8 cellular contexts compared by ENCODE assay signal in the genomic region with DNA sequence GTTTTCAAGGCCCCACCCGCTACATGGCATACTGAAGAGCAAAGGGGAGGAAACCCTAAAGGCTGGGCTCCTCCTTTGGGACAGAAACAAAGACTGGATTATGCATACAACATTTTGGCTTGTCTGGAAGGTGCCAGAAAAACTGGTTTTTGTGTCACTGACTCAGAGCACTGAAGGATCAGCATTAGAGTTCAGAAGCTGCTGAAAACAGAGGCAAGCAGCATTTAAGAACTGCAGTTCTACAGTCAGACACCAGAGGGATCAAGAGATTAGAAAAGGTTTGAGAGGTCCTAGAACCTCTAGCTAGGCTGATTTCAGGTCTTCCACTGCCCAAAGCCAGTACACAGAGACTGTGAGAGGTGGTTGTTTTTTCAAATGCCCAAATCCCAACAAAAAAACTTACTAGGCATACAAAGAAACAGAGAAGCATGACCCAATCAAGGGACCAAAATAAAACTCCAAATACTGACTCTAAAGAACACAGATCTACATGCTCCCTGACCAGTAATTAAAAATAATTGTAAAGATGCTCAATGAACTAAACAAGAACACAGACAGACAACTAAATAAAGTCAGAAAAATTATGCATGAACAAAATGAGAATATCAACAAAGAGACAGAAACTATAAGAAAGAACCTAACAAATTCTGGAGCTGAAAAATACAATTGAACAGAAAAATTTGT.
DNase-seq lines count a peak whose midpoint lies in the region; ATAC-seq and TF ChIP-seq lines count a peak whose summit lies in the region.

No MANE protein-coding gene starts in this region.

- no peak for ATAC-seq in GM19023 (IDR thresholded peaks at IDR 0.05; ENCODE audit: unreplicated experiment)
- ATAC-seq in HG03135 (IDR thresholded peaks at IDR 0.05; ENCODE audit: unreplicated experiment), result no peak
- no peak for ATAC-seq in HG03159 (IDR thresholded peaks at IDR 0.05; ENCODE audit: unreplicated experiment)

- no peak overlapping the region for H3K9ac ChIP-seq in OCI-LY1 (ENCODE audit: low read length)
- H3K9ac ChIP-seq in endodermal cell (ENCODE audit: extremely low read depth, low read length, poor library complexity, severe bottlenecking), result no peak overlapping the region

- peak; percentile 48 for DNase-seq in Daoy (ENCODE audit: low read depth)
- peak in 1 of 2 experiments; percentile 25 for DNase-seq in HL-60 (ENCODE audit: low read depth in 1 of 2, low spot score in 1 of 2)
- peak; percentile 71 for DNase-seq in endodermal cell
- DNase-seq in nephron progenitor cell, result no peak

- H3K27ac ChIP-seq in HL-60 (replicated peaks) (no peak overlapping the region), OCI-LY1 (ENCODE audit: low read depth, low read length, poor library complexity, severe bottlenecking) (no peak overlapping the region), endodermal cell (ENCODE audit: low read depth, low read length) (no peak overlapping the region)

- H3K36me3 Mint-ChIP-seq in endodermal cell (ENCODE audit: low read depth) (peaks cover 79% of the 10 kb centered on the region), nephron progenitor cell (ENCODE audit: low read depth) (peaks cover 89% of the 10 kb centered on the region)

- H3K9me3 ChIP-seq in OCI-LY1 (ENCODE audit: low read length), result no peaks in the 10 kb centered on the region
- peaks cover 18% of the 10 kb centered on the region for H3K9me3 ChIP-seq in endodermal cell (ENCODE audit: control insufficient read depth, low read length)

- H3K4me3 Mint-ChIP-seq in endodermal cell (no peak overlapping the region), nephron progenitor cell (no peak overlapping the region)

- H3K27ac Mint-ChIP-seq in endodermal cell, result no peak overlapping the region
- no peak overlapping the region for H3K27ac Mint-ChIP-seq in nephron progenitor cell

- no peaks in the 10 kb centered on the region for H3K4me1 ChIP-seq in OCI-LY1 (ENCODE audit: insufficient read depth, low read length, severe bottlenecking)
- H3K4me1 ChIP-seq in endodermal cell (ENCODE audit: control insufficient read depth, insufficient read depth, low read length), result no peaks in the 10 kb centered on the region

- H3K9me3 Mint-ChIP-seq in endodermal cell, result no peaks in the 10 kb centered on the region
- H3K9me3 Mint-ChIP-seq in nephron progenitor cell, result peaks cover 38% of the 10 kb centered on the region

- H3K36me3 ChIP-seq in OCI-LY1 (ENCODE audit: insufficient read depth, low read length) (no peaks in the 10 kb centered on the region), endodermal cell (ENCODE audit: control insufficient read depth, insufficient read depth, low read length) (peaks cover 80% of the 10 kb centered on the region)

- TF ChIP-seq CTCF in HL-60 (IDR thresholded peaks at IDR 0.05; ENCODE audit: insufficient read depth, low read length) (peak; percentile 46), OCI-LY1 (IDR thresholded peaks at IDR 0.05; ENCODE audit: low read length) (peak; percentile 72), endodermal cell (conservative IDR thresholded peaks at IDR 0.05) (peak; percentile 83), nephron progenitor cell (IDR thresholded peaks at IDR 0.05) (peak; percentile 53)

- H4K20me1 ChIP-seq in OCI-LY1 (ENCODE audit: insufficient read depth, low read length), result no peaks in the 10 kb centered on the region

- H3K4me1 Mint-ChIP-seq in endodermal cell, result peaks cover 3% of the 10 kb centered on the region
- H3K4me1 Mint-ChIP-seq in nephron progenitor cell, result no peaks in the 10 kb centered on the region

- H3F3A ChIP-seq in OCI-LY1 (ENCODE audit: insufficient read depth, low read length), result no peaks in the 10 kb centered on the region

- no peaks in the 10 kb centered on the region for H3K79me2 ChIP-seq in OCI-LY1 (ENCODE audit: insufficient read depth, low read length)

- H3K4me3 ChIP-seq in HL-60 (replicated peaks; ENCODE audit: insufficient read depth, low read length), result no peak overlapping the region
- H3K4me3 ChIP-seq in OCI-LY1 (ENCODE audit: low read depth, low read length, poor library complexity, severe bottlenecking), result no peak overlapping the region
- H3K4me3 ChIP-seq in endodermal cell (ENCODE audit: low read length), result no peak overlapping the region

- WGBS in endodermal cell (ENCODE audit: insufficient coverage in 1 of 2, insufficient read length in 1 of 2), 2 experiments, result 98 to 100% methylated on average over 1 of the region's 1 CpG

- H2AFZ ChIP-seq in OCI-LY1 (ENCODE audit: low read length), result no peak overlapping the region

- no peak overlapping the region for H3K4me2 ChIP-seq in OCI-LY1 (ENCODE audit: low read length)

- peaks cover 8% of the 10 kb centered on the region for H3K27me3 ChIP-seq in HL-60 (ENCODE audit: insufficient read depth, poor library complexity, severe bottlenecking)
- no peaks in the 10 kb centered on the region for H3K27me3 ChIP-seq in OCI-LY1 (ENCODE audit: insufficient read depth, low read length)
- H3K27me3 ChIP-seq in endodermal cell (ENCODE audit: control insufficient read depth, insufficient read depth, low read length, poor library complexity, severe bottlenecking), result no peaks in the 10 kb centered on the region

- no peaks in the 10 kb centered on the region for H3K27me3 Mint-ChIP-seq in endodermal cell (ENCODE audit: insufficient read depth)
- no peaks in the 10 kb centered on the region for H3K27me3 Mint-ChIP-seq in nephron progenitor cell (ENCODE audit: low read depth, poor library complexity)

- no peaks in the 10 kb centered on the region for H3K9me2 ChIP-seq in OCI-LY1 (ENCODE audit: low read depth, low read length)
